Comparison of ENCODE assay signal across 1 cellular context in the genomic region with DNA sequence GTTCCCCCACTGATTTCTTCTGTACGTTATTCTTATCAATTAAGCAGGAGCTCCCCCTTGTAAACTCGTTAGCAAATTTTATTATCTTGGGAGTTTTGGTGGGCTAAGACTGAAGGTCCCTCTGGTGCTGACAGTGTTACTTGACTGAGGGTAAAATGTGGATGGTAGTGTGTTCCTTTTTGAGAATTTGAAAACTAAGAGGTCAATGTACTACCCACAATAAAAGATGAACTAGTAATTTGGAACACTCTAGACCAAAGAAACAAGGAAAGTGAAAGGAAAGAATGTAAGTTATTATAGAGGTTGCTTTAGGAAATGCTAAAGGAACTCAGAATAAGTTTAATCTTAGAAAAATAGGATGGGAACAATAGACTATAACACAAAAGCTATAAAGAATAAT.
TF ChIP-seq lines count a peak whose summit lies in the region.

No MANE protein-coding gene starts in this region.

TF ChIP-seq in HCT116, 20 proteins besides CTCF, POLR2A, EP300 and RAD21 (continued from another document):
- TF ChIP-seq POLR2AphosphoS5 (IDR thresholded peaks at IDR 0.05; ENCODE audit: low read depth, low read length) (no peak), SP1 (IDR thresholded peaks at IDR 0.05; ENCODE audit: low read depth) (no peak), YY1 (IDR thresholded peaks at IDR 0.05; ENCODE audit: extremely low read depth, insufficient replicate concordance, low read depth, low read length) (no peak)
